8 cellular contexts compared by ENCODE assay signal in genomic region chr7:148697950-148698396, GRCh38. TPM values are rescaled to one million over a fixed set of nuclear protein-coding genes. Genes with fewer than 3 reads are reported as not detected.
DNase-seq lines count a peak whose midpoint lies in the region; ATAC-seq and TF ChIP-seq lines count a peak whose summit lies in the region.

No MANE protein-coding gene starts in this region.

- H3K9me3 ChIP-seq in right lobe of liver (no peaks in the 10 kb centered on the region), testis (no peaks in the 10 kb centered on the region)

- H3K27ac ChIP-seq in right lobe of liver (peak overlapping the region; percentile 97 to 100 (median 99)), testis (peak overlapping the region; percentile 99)

- H3K4me3 ChIP-seq in Jurkat, Clone E6-1 (ENCODE audit: low read length) = peak overlapping the region; percentile 74
- H3K4me3 ChIP-seq in right lobe of liver (peak overlapping the region; percentile 83 to 93 (median 91)), testis (peak overlapping the region; percentile 96 to 98)

- intact Hi-C loops in right lobe of liver (cut with DNase I) (no loop called here), testis (cut with DNase I; ENCODE audit: low total_unique reads) (no loop called here)

- H3K4me1 ChIP-seq in right lobe of liver (peaks cover 0 to 23% (median 9%) of the 10 kb centered on the region in 4 donors), testis (peaks cover 19% of the 10 kb centered on the region)

- peak in 2 of 3 donors; percentile 8 to 27 for DNase-seq in stimulated activated CD4-positive, alpha-beta T cell treated with anti-CD3 and anti-CD28 coated beads, Interleukin-12 subunit alpha, Interleukin-12 subunit beta, amount 100 ng/mL, for 48 hours (ENCODE audit: low read depth in 2 of 3, low spot score in 1 of 3)
- DNase-seq in stimulated activated CD4-positive, alpha-beta T cell treated with anti-CD3 and anti-CD28 coated beads, Interleukin-2, amount 100 ng/mL, for 24 hours = no peak
- no peak for DNase-seq in Jurkat, Clone E6-1 (ENCODE audit: low read depth, low spot score)
- DNase-seq in astrocyte of the hippocampus (ENCODE audit: low read depth, low spot score) (peak; percentile 29), right lobe of liver (peak in 1 of 3 donors; percentile 72), testis (peak; percentile 45), HuH-7.5 (ENCODE audit: low spot score) (no peak), NCI-H2107 treated with DMSO at 0.1 percent for 48 hours (lab: John Stamatoyannopoulos, UW; ENCODE audit: unreplicated experiment) (no peak)

- 0% methylated on average over 12 of the region's 18 CpGs for WGBS in right lobe of liver (ENCODE audit: insufficient coverage, low coverage, low lambda C conversion rate, missing lambda C conversion rate)
- 0% methylated on average over 11 to 18 of the region's 18 CpGs for WGBS in testis, 2 donors

- H3K36me3 ChIP-seq in right lobe of liver = no peaks in the 10 kb centered on the region
- no peaks in the 10 kb centered on the region for H3K36me3 ChIP-seq in testis (ENCODE audit: low read depth, missing control alignments)

- TF ChIP-seq POLR2A in right lobe of liver (IDR thresholded peaks at IDR 0.05) (no peak), testis (IDR thresholded peaks at IDR 0.05) (no peak)

- TF ChIP-seq CTCF in right lobe of liver (IDR thresholded peaks at IDR 0.05) (no peak), testis (IDR thresholded peaks at IDR 0.05) (no peak)

- H3K27me3 ChIP-seq in right lobe of liver (no peaks in the 10 kb centered on the region), testis (no peaks in the 10 kb centered on the region)

- peak in 1 of 4 donors; percentile 2 for ATAC-seq in right lobe of liver

RNA-seq across cellular contexts. Expression of gene CUL1, which starts 0.7 kb away (rescaled TPM):
- polyA plus RNA-seq in Jurkat, Clone E6-1 (2012; ENCODE audit: insufficient read depth, insufficient read length) = 36.1 TPM
- total RNA-seq in right lobe of liver (10 to 100 TPM; 22.3 to 46.3 (median 30.8) TPM), testis (100 to 1,000 TPM; 151 to 161 TPM)
- polyA plus RNA-seq in testis (ENCODE audit: insufficient read depth, low read depth, low replicate concordance) = 206 TPM

Comparison
In these comparisons a context has a peak if more than half of its experiments do, and no peak if none do; other contexts are left out.
1. DNase-seq: peak in stimulated activated CD4-positive, alpha-beta T cell treated with anti-CD3 and anti-CD28 coated beads, Interleukin-12 subunit alpha, Interleukin-12 subunit beta, amount 100 ng/mL, for 48 hours (2 of 3), astrocyte of the hippocampus (single experiment) and testis (single experiment); none in stimulated activated CD4-positive, alpha-beta T cell treated with anti-CD3 and anti-CD28 coated beads, Interleukin-2, amount 100 ng/mL, for 24 hours (0 of 2), Jurkat, Clone E6-1 (single experiment), HuH-7.5 (single experiment) and NCI-H2107 treated with DMSO at 0.1 percent for 48 hours (single experiment).
2. Peak in every context shown above with its lines, with median percentiles within 50 percentile points of each other: H3K4me3 ChIP-seq.